In the genomic region with DNA sequence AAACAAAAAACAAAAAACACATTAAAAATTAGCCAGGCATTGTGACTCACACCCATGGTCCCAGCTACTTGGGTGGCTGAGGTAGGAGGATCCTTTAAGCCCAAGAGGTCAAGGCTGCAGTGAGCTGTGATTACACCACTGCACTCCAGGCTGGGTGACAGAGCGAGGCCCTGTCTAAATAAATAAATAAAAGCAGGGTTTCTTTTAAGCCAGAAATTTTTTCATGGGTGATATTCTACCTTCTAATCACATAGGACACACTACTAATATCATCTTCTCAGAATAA, we compare ENCODE assay signal across 11 cellular contexts. TPM values are rescaled to one million over a fixed set of nuclear protein-coding genes. Genes with fewer than 3 reads are reported as not detected.
DNase-seq lines count a peak whose midpoint lies in the region; ATAC-seq and TF ChIP-seq lines count a peak whose summit lies in the region.
"Had no signal": no experiment of that assay in that cellular context is flagged by ENCODE, and none has a peak within 500 bp of the region (broad histone marks: within the 10 kb centered on the region; RNA-seq: fewer than 3 reads in every experiment).

No MANE protein-coding gene starts in this region.

- ATAC-seq in stimulated activated naive B cell treated with anti-CD40 and anti-IgM and Interleukin-4, amounts not matched to agents 10 μg/mL and 1 μg/mL and 100 μg/mL, for 72 hours (replicated peaks): no peak

- H3K4me3 ChIP-seq in ascending aorta: no peak overlapping the region
- no peak overlapping the region for H3K4me3 ChIP-seq in hepatocyte
- peak overlapping the region in 1 of 2 donors; percentile 15 for H3K4me3 ChIP-seq in stomach smooth muscle (ENCODE audit: low read length in 2 of 2)

- H3K9me3 ChIP-seq in ascending aorta (no peaks in the 10 kb centered on the region), hepatocyte (ENCODE audit: low read depth) (no peaks in the 10 kb centered on the region), stomach smooth muscle (ENCODE audit: control insufficient read depth in 2 of 2, low read length in 2 of 2) (no peaks in the 10 kb centered on the region)

- DNase-seq in H4 (ENCODE audit: low spot score) (peak; percentile 12), ascending aorta (ENCODE audit: low spot score in 2 of 2) (no peak), hepatocyte (ENCODE audit: low spot score) (no peak), NCI-H2171 (lab: John Stamatoyannopoulos, UW) (no peak), T-helper 9 cell (no peak)
- DNase-seq in stimulated activated naive B cell treated with anti-CD40 and anti-IgM and Interleukin-4, amounts not matched to agents 10 μg/mL and 1 μg/mL and 100 μg/mL, for 72 hours: no peak
- no peak for DNase-seq in activated T-cell treated with anti-CD3 and anti-CD28 coated beads, Interleukin-2, amount 50 U/mL, for 1 hour
- DNase-seq: activated T-cell treated with anti-CD3 and anti-CD28 coated beads, Interleukin-2, amount 50 U/mL, for 24 hours; NCI-H1417; stimulated activated CD4-positive, alpha-beta T cell treated with anti-CD3 and anti-CD28 coated beads, Interleukin-12 subunit alpha, Interleukin-12 subunit beta, amount 100 ng/mL, for 4 hours had no signal

- no peak overlapping the region for H2AFZ ChIP-seq in hepatocyte

- no peaks in the 10 kb centered on the region for H3K9me2 ChIP-seq in hepatocyte (replicated peaks; ENCODE audit: insufficient read depth)

- no peak overlapping the region for H3K4me3 Mint-ChIP-seq in stimulated activated naive B cell treated with anti-CD40 and anti-IgM and Interleukin-4, amounts not matched to agents 10 μg/mL and 1 μg/mL and 100 μg/mL, for 72 hours
- H3K4me3 Mint-ChIP-seq: activated T-cell treated with anti-CD3 and anti-CD28 coated beads, Interleukin-2, amount 50 U/mL, for 24 hours had no signal

- TF ChIP-seq CTCF in ascending aorta (IDR thresholded peaks at IDR 0.05) (no peak), hepatocyte (IDR thresholded peaks at IDR 0.05; ENCODE audit: poor library complexity) (no peak)

- peaks cover 44% of the 10 kb centered on the region for H3K79me2 ChIP-seq in hepatocyte

- peak overlapping the region; percentile 73 to 76 for H3K27ac ChIP-seq in ascending aorta
- peak overlapping the region; percentile 81 for H3K27ac ChIP-seq in hepatocyte
- peak overlapping the region; percentile 76 for H3K27ac ChIP-seq in stomach smooth muscle (ENCODE audit: low read length)

- H3K27me3 Mint-ChIP-seq in stimulated activated naive B cell treated with anti-CD40 and anti-IgM and Interleukin-4, amounts not matched to agents 10 μg/mL and 1 μg/mL and 100 μg/mL, for 72 hours: peaks cover 0 to 3% of the 10 kb centered on the region in 2 donors
- H3K27me3 Mint-ChIP-seq: activated T-cell treated with anti-CD3 and anti-CD28 coated beads, Interleukin-2, amount 50 U/mL, for 24 hours had no signal

- peak overlapping the region; percentile 54 for H3K4me2 ChIP-seq in hepatocyte

- peaks cover 12 to 33% of the 10 kb centered on the region in 2 donors for H3K4me1 Mint-ChIP-seq in stimulated activated naive B cell treated with anti-CD40 and anti-IgM and Interleukin-4, amounts not matched to agents 10 μg/mL and 1 μg/mL and 100 μg/mL, for 72 hours

- H3K36me3 ChIP-seq in ascending aorta (no peaks in the 10 kb centered on the region), hepatocyte (replicated peaks; ENCODE audit: insufficient read depth, low read depth) (no peaks in the 10 kb centered on the region), stomach smooth muscle (ENCODE audit: control insufficient read depth in 2 of 2, insufficient read depth in 2 of 2, low read length in 2 of 2) (peaks cover 8 to 9% of the 10 kb centered on the region in 2 donors)

- 67% methylated on average over 1 of the region's 1 CpG for WGBS in hepatocyte (ENCODE audit: low lambda C conversion rate, missing lambda C conversion rate)

- no peak overlapping the region for H3K27ac Mint-ChIP-seq in stimulated activated naive B cell treated with anti-CD40 and anti-IgM and Interleukin-4, amounts not matched to agents 10 μg/mL and 1 μg/mL and 100 μg/mL, for 72 hours
- H3K27ac Mint-ChIP-seq: activated T-cell treated with anti-CD3 and anti-CD28 coated beads, Interleukin-2, amount 50 U/mL, for 24 hours had no signal

- H3K9me3 Mint-ChIP-seq in stimulated activated naive B cell treated with anti-CD40 and anti-IgM and Interleukin-4, amounts not matched to agents 10 μg/mL and 1 μg/mL and 100 μg/mL, for 72 hours: peaks cover 2 to 4% of the 10 kb centered on the region in 2 donors
- H3K9me3 Mint-ChIP-seq: activated T-cell treated with anti-CD3 and anti-CD28 coated beads, Interleukin-2, amount 50 U/mL, for 24 hours had no signal

- no peaks in the 10 kb centered on the region for H3K27me3 ChIP-seq in ascending aorta
- H3K27me3 ChIP-seq in hepatocyte: no peaks in the 10 kb centered on the region
- no peaks in the 10 kb centered on the region for H3K27me3 ChIP-seq in stomach smooth muscle (ENCODE audit: control insufficient read depth in 1 of 2, insufficient read depth in 2 of 2, low read length in 2 of 2)

- no peaks in the 10 kb centered on the region for H4K20me1 ChIP-seq in hepatocyte (ENCODE audit: insufficient read depth, poor library complexity, severe bottlenecking)

- no peak overlapping the region for H3K9ac ChIP-seq in stomach smooth muscle (ENCODE audit: low read length in 2 of 2)

- intact Hi-C loops in ascending aorta (cut with DNase I): loop anchor here (5.0 kb wide), 1 partner anchor 47 kb away; no protein-coding TSS in a partner anchor

- peaks cover 10 to 41% of the 10 kb centered on the region in 2 donors for H3K4me1 ChIP-seq in ascending aorta
- peaks cover 46% of the 10 kb centered on the region for H3K4me1 ChIP-seq in hepatocyte (ENCODE audit: insufficient read depth)
- H3K4me1 ChIP-seq in stomach smooth muscle (ENCODE audit: control insufficient read depth, insufficient read depth, low read length): peaks cover 35% of the 10 kb centered on the region

- H3K36me3 Mint-ChIP-seq in stimulated activated naive B cell treated with anti-CD40 and anti-IgM and Interleukin-4, amounts not matched to agents 10 μg/mL and 1 μg/mL and 100 μg/mL, for 72 hours: no peaks in the 10 kb centered on the region

RNA-seq across cellular contexts. Expression of a gene that starts 14.2 kb away (rescaled TPM):
- 4.7 and 125 TPM in 2 replicates for total RNA-seq in H4 (2014; rRNA removed; shearing (Covaris generic))
- total RNA-seq in ascending aorta (94.7 TPM), hepatocyte (24.3 and 24.4 TPM in 2 replicates)
- polyA plus RNA-seq in hepatocyte: 36.5 and 64.2 TPM in 2 replicates
